Comparison of ENCODE assay signal across 1 cellular context in the genomic region with DNA sequence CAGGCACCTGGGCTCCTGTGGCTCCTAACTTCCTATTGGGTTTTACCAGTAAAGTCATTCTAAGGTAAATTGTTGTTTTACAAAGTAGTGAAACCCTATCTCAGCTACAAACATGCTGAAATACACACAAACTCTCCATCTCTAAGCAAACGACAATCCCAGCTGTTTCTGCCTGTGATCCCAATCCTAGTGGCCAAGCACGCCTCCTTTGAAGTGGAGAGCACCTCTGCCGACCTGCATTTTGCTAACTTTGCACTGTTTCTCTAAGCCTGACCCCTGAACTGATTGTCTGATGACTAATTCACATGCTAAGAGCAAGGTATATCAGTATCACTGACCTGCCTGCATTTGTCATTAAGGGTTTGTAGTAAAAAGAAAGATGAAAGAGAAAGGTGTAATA.
TF ChIP-seq lines count a peak whose summit lies in the region.

No MANE protein-coding gene starts in this region.

TF ChIP-seq in HepG2, 621 proteins besides CTCF, POLR2A, EP300 and RAD21 (continued from another document):
- TF ChIP-seq, protein P1, sequence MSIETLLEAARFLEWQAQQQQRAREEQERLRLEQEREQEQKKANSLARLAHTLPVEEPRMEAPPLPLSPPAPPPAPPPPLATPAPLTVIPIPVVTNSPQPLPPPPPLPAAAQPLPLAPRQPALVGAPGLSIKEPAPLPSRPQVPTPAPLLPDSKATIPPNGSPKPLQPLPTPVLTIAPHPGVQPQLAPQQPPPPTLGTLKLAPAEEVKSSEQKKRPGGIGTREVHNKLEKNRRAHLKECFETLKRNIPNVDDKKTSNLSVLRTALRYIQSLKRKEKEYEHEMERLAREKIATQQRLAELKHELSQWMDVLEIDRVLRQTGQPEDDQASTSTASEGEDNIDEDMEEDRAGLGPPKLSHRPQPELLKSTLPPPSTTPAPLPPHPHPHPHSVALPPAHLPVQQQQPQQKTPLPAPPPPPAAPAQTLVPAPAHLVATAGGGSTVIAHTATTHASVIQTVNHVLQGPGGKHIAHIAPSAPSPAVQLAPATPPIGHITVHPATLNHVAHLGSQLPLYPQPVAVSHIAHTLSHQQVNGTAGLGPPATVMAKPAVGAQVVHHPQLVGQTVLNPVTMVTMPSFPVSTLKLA (IDR thresholded peaks at IDR 0.05) = no peak
- TF ChIP-seq MAFF (IDR thresholded peaks at IDR 0.05; ENCODE audit: low read depth, low read length) = peak; percentile 43; the same call in 1 of the 2 replicates
- TF ChIP-seq MAFG (CRISPR knock-in tag; IDR thresholded peaks at IDR 0.05) = no peak
- TF ChIP-seq ATM (IDR thresholded peaks at IDR 0.05; ENCODE audit: borderline replicate concordance) = no peak
- TF ChIP-seq, protein P2, sequence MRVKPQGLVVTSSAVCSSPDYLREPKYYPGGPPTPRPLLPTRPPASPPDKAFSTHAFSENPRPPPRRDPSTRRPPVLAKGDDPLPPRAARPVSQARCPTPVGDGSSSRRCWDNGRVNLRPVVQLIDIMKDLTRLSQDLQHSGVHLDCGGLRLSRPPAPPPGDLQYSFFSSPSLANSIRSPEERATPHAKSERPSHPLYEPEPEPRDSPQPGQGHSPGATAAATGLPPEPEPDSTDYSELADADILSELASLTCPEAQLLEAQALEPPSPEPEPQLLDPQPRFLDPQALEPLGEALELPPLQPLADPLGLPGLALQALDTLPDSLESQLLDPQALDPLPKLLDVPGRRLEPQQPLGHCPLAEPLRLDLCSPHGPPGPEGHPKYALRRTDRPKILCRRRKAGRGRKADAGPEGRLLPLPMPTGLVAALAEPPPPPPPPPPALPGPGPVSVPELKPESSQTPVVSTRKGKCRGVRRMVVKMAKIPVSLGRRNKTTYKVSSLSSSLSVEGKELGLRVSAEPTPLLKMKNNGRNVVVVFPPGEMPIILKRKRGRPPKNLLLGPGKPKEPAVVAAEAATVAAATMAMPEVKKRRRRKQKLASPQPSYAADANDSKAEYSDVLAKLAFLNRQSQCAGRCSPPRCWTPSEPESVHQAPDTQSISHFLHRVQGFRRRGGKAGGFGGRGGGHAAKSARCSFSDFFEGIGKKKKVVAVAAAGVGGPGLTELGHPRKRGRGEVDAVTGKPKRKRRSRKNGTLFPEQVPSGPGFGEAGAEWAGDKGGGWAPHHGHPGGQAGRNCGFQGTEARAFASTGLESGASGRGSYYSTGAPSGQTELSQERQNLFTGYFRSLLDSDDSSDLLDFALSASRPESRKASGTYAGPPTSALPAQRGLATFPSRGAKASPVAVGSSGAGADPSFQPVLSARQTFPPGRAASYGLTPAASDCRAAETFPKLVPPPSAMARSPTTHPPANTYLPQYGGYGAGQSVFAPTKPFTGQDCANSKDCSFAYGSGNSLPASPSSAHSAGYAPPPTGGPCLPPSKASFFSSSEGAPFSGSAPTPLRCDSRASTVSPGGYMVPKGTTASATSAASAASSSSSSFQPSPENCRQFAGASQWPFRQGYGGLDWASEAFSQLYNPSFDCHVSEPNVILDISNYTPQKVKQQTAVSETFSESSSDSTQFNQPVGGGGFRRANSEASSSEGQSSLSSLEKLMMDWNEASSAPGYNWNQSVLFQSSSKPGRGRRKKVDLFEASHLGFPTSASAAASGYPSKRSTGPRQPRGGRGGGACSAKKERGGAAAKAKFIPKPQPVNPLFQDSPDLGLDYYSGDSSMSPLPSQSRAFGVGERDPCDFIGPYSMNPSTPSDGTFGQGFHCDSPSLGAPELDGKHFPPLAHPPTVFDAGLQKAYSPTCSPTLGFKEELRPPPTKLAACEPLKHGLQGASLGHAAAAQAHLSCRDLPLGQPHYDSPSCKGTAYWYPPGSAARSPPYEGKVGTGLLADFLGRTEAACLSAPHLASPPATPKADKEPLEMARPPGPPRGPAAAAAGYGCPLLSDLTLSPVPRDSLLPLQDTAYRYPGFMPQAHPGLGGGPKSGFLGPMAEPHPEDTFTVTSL (CRISPR knock-in tag; IDR thresholded peaks at IDR 0.05; ENCODE audit: borderline replicate concordance) = 0 out of 2 replicates have a peak, but pooled peaks have one; percentile 24
- peak; percentile 24 to 57; a peak in 2 of 4 replicates for TF ChIP-seq MAFK (conservative IDR thresholded peaks at IDR 0.05 in 1 of 2, IDR thresholded peaks at IDR 0.05 in 1 of 2; ENCODE audit: low read length in 2 of 2)
